In genomic region chr4:38491854-38492478, GRCh38 we compare ENCODE assay signal across 19 cellular contexts.
"Had no signal": no experiment of that assay in that cellular context is flagged by ENCODE, and none has a peak within 500 bp of the region (broad histone marks: within the 10 kb centered on the region; RNA-seq: fewer than 3 reads in every experiment).

No MANE protein-coding gene starts in this region.

- FAIRE-seq: astrocyte, endometrium had no signal

- H3K4me3 Mint-ChIP-seq: immature natural killer cell; stimulated activated naive B cell treated with anti-CD40 and anti-IgM and Interleukin-4, amounts not matched to agents 10 μg/mL and 1 μg/mL and 100 μg/mL, for 72 hours had no signal

- H3K36me3 ChIP-seq: right lobe of liver, spleen, upper lobe of left lung had no signal

- H3K9me3 Mint-ChIP-seq: immature natural killer cell; stimulated activated naive B cell treated with anti-CD40 and anti-IgM and Interleukin-4, amounts not matched to agents 10 μg/mL and 1 μg/mL and 100 μg/mL, for 72 hours had no signal

- H3K9me3 ChIP-seq: right lobe of liver, spleen, upper lobe of left lung had no signal

- H3K27ac ChIP-seq: spleen, upper lobe of left lung had no signal

- H3K27me3 Mint-ChIP-seq: progenitor cell of endocrine pancreas; stimulated activated naive B cell treated with anti-CD40 and anti-IgM and Interleukin-4, amounts not matched to agents 10 μg/mL and 1 μg/mL and 100 μg/mL, for 72 hours had no signal

- H3K27ac Mint-ChIP-seq: immature natural killer cell; progenitor cell of endocrine pancreas; stimulated activated naive B cell treated with anti-CD40 and anti-IgM and Interleukin-4, amounts not matched to agents 10 μg/mL and 1 μg/mL and 100 μg/mL, for 72 hours had no signal

- DNase-seq: activated CD4-positive, alpha-beta T cell treated with anti-CD3 and anti-CD28 coated beads for 48 hours; activated CD8-positive, alpha-beta memory T cell treated with anti-CD3 and anti-CD28 coated beads for 24 hours; activated T-cell treated with anti-CD3 and anti-CD28 coated beads for 4 hours; glutamatergic neuron; immature natural killer cell; left cardiac atrium; midbrain; nucleus accumbens; spleen; stimulated activated CD4-positive, alpha-beta T cell treated with anti-CD3 and anti-CD28 coated beads, Interleukin-1b, Interleukin-23, amount 100 ng/mL, for 48 hours; stimulated activated naive B cell treated with anti-CD40 and anti-IgM and Interleukin-4, amounts not matched to agents 10 μg/mL and 1 μg/mL and 100 μg/mL, for 72 hours; T1000; upper lobe of left lung had no signal

- H3K4me3 ChIP-seq: lung, right lobe of liver, spleen, upper lobe of left lung had no signal

- ATAC-seq: esophagus mucosa; left cardiac atrium; stimulated activated naive B cell treated with anti-CD40 and anti-IgM and Interleukin-4, amounts not matched to agents 10 μg/mL and 1 μg/mL and 100 μg/mL, for 72 hours had no signal

- H3K36me3 Mint-ChIP-seq: immature natural killer cell; stimulated activated naive B cell treated with anti-CD40 and anti-IgM and Interleukin-4, amounts not matched to agents 10 μg/mL and 1 μg/mL and 100 μg/mL, for 72 hours had no signal

- H3K27me3 ChIP-seq: right lobe of liver, spleen, upper lobe of left lung had no signal
